In genomic region chr4:1777822-1778641, GRCh38 we compare ENCODE assay signal across 13 cellular contexts. TPM values are rescaled to one million over a fixed set of nuclear protein-coding genes. Genes with fewer than 3 reads are reported as not detected.
A peak's percentile ranks its signal among the peaks of the same experiment; 100 is the strongest.
DNase-seq lines count a peak whose midpoint lies in the region; ATAC-seq, FAIRE-seq and TF ChIP-seq lines count a peak whose summit lies in the region.
"Had no signal": no experiment of that assay in that cellular context is flagged by ENCODE, and none has a peak within 500 bp of the region (broad histone marks: within the 10 kb centered on the region; RNA-seq: fewer than 3 reads in every experiment).

No MANE protein-coding gene starts in this region.

- no peak overlapping the region for H3K9ac ChIP-seq in PC-3 (ENCODE audit: low read length)

- no peaks in the 10 kb centered on the region for H3K4me1 ChIP-seq in PC-3 (ENCODE audit: insufficient read depth, low read length)
- no peaks in the 10 kb centered on the region for H3K4me1 ChIP-seq in osteoblast (ENCODE audit: insufficient read depth, low read length)

- H3K27me3 ChIP-seq in PC-3 (ENCODE audit: low read length) (no peaks in the 10 kb centered on the region), osteoblast (ENCODE audit: insufficient read depth, low read length) (no peaks in the 10 kb centered on the region)
- H3K27me3 ChIP-seq: vagina had no signal

- H3K79me2 ChIP-seq in PC-3 (ENCODE audit: low read length) (no peaks in the 10 kb centered on the region), osteoblast (ENCODE audit: insufficient read depth, low read length) (no peaks in the 10 kb centered on the region)

- no TSS peak for BruUV-seq in PC-3 (replicated peaks; lab: Mats Ljungman, UMichigan)

- H3K36me3 ChIP-seq in PC-3 (ENCODE audit: low read depth, low read length) (no peaks in the 10 kb centered on the region), osteoblast (ENCODE audit: insufficient read depth, low read length) (no peaks in the 10 kb centered on the region)
- H3K36me3 ChIP-seq: vagina had no signal

- TF ChIP-seq CTCF in PC-3 (conservative IDR thresholded peaks at IDR 0.05; ENCODE audit: low read depth, low read length), result no peak
- peak; percentile 0 for TF ChIP-seq CTCF in fibroblast of pulmonary artery (IDR thresholded peaks at IDR 0.05; ENCODE audit: low read length, missing control alignments)
- no peak for TF ChIP-seq CTCF in osteoblast (IDR thresholded peaks at IDR 0.05; ENCODE audit: extremely low read depth, low read depth, low read length)

- H3F3A ChIP-seq in PC-3 (ENCODE audit: low read length, unreplicated experiment), result no peaks in the 10 kb centered on the region

- H3K9me3 ChIP-seq in PC-3 (ENCODE audit: low read length) (no peaks in the 10 kb centered on the region), osteoblast (ENCODE audit: low read depth, low read length) (no peaks in the 10 kb centered on the region)
- H3K9me3 ChIP-seq: vagina had no signal

- ATAC-seq in PC-3 (no peak), GM18870 (IDR thresholded peaks at IDR 0.05; ENCODE audit: unreplicated experiment) (no peak)

- no peak overlapping the region for H3K4me2 ChIP-seq in PC-3 (ENCODE audit: low read length)
- H3K4me2 ChIP-seq in osteoblast (ENCODE audit: insufficient read depth, low read length), result no peak overlapping the region

- CTCF ChIA-PET in PC-3 (lab: Charles Lee), result no interaction called here

- no peak overlapping the region for H2AFZ ChIP-seq in PC-3 (ENCODE audit: low read length)
- H2AFZ ChIP-seq in osteoblast (ENCODE audit: low read length), result no peak overlapping the region

- peak; percentile 72 for DNase-seq in ELR (ENCODE audit: low read depth)
- peak; percentile 14 for DNase-seq in PC-3
- DNase-seq in fibroblast of pulmonary artery (ENCODE audit: low read depth), result peak; percentile 20
- peak; percentile 95 for DNase-seq in osteoblast (ENCODE audit: insufficient read length, low spot score, missing footprints)
- no peak for DNase-seq in activated CD8-positive, alpha-beta memory T cell treated with anti-CD3 and anti-CD28 coated beads, Interleukin-2, amount 50 U/mL, for 4 hours
- DNase-seq in GM12891 (ENCODE audit: insufficient read length, low spot score), result no peak
- no peak for DNase-seq in NCI-H1930 (lab: John Stamatoyannopoulos, UW)
- DNase-seq: activated T-cell treated with anti-CD3 and anti-CD28 coated beads for 4 hours; effector CD8-positive, alpha-beta T cell; NCI-H1436 treated with DMSO at 0.1 percent for 48 hours had no signal

- H3K27ac ChIP-seq in PC-3 (ENCODE audit: low read length), result no peak overlapping the region
- no peak overlapping the region for H3K27ac ChIP-seq in osteoblast (ENCODE audit: low read depth, low read length)
- H3K27ac ChIP-seq: vagina had no signal

- intact Hi-C loops in PC-3 (cut with micrococcal nuclease), result no loop called here

- no peak overlapping the region for H3K4me3 ChIP-seq in PC-3 (ENCODE audit: low read length)
- no peak overlapping the region for H3K4me3 ChIP-seq in fibroblast of pulmonary artery (replicated peaks; ENCODE audit: low read depth, low read length)
- H3K4me3 ChIP-seq in osteoblast (ENCODE audit: insufficient read depth, low read length), result no peak overlapping the region
- H3K4me3 ChIP-seq: vagina had no signal

- no peak for FAIRE-seq in GM12891 (lab: Jason Lieb, UNC)
- FAIRE-seq: G401.6 had no signal

- TF ChIP-seq POLR2A in GM12891 (IDR thresholded peaks at IDR 0.05; ENCODE audit: low read depth, low read length), result no peak

- no peaks in the 10 kb centered on the region for H3K9me2 ChIP-seq in PC-3 (replicated peaks; ENCODE audit: low read length)

- no peaks in the 10 kb centered on the region for H4K20me1 ChIP-seq in PC-3 (ENCODE audit: low read length)
- H4K20me1 ChIP-seq in osteoblast (ENCODE audit: insufficient read depth, low read length), result no peaks in the 10 kb centered on the region

- POLR2A ChIA-PET in PC-3 (lab: Charles Lee; ENCODE audit: unreplicated experiment), result no interaction called here

TF ChIP-seq in GM12891, 5 proteins besides CTCF, POLR2A, EP300 and RAD21:
- TF ChIP-seq POLR2AphosphoS5 (IDR thresholded peaks at IDR 0.05; ENCODE audit: low read depth, low read length) (no peak), PAX5 (IDR thresholded peaks at IDR 0.05; ENCODE audit: insufficient read depth, low read length, severe bottlenecking) (no peak), POU2F2 (IDR thresholded peaks at IDR 0.05; ENCODE audit: low read depth, low read length) (no peak), TAF1 (IDR thresholded peaks at IDR 0.05; ENCODE audit: low read depth, low read length) (no peak), SPI1 (IDR thresholded peaks at IDR 0.05; ENCODE audit: low read depth, low read length) (no peak)
TF ChIP-seq in GM12891: peak in this region for 0.

RNA-seq across cellular contexts. Expression of gene FGFR3, which starts 15.1 kb away (rescaled TPM):
- 0.11 and 0.86 TPM in 2 replicates for total RNA-seq in PC-3 (2014; rRNA removed)
- 0.29 and 0.36 TPM in 2 replicates for total RNA-seq in osteoblast
- 0.04 TPM for polyA plus RNA-seq in GM12891 (2012; ENCODE audit: low read depth, missing spikeins)

RNA-seq across cellular contexts. Expression of gene TACC3, which starts 56.7 kb away (rescaled TPM):
- total RNA-seq in PC-3 (2014; rRNA removed), result 32.0 and 74.5 TPM in 2 replicates
- 3.2 and 4.0 TPM in 2 replicates for total RNA-seq in osteoblast
- 67.9 TPM for polyA plus RNA-seq in GM12891 (2012; ENCODE audit: low read depth, missing spikeins)

RNA-seq across cellular contexts. Expression of gene TMEM129, which starts 56.9 kb away (rescaled TPM):
- total RNA-seq in PC-3 (2014; rRNA removed) (28.6 and 47.7 TPM in 2 replicates), osteoblast (37.1 and 38.0 TPM in 2 replicates)
- polyA plus RNA-seq in GM12891 (2012; ENCODE audit: low read depth, missing spikeins), result 10.3 TPM

Comparison
In these comparisons a context has a peak if more than half of its experiments do, and no peak if none do; other contexts are left out.
1. DNase-seq: peak in ELR (single experiment), PC-3 (single experiment), fibroblast of pulmonary artery (single experiment) and osteoblast (single experiment); none in activated CD8-positive, alpha-beta memory T cell treated with anti-CD3 and anti-CD28 coated beads, Interleukin-2, amount 50 U/mL, for 4 hours (single experiment), GM12891 (single experiment) and NCI-H1930 (0 of 2).